8 cellular contexts compared by ENCODE assay signal in genomic region chr2:64036343-64036742, GRCh38. TPM values are rescaled to one million over a fixed set of nuclear protein-coding genes. Genes with fewer than 3 reads are reported as not detected.
DNase-seq lines count a peak whose midpoint lies in the region; ATAC-seq and TF ChIP-seq lines count a peak whose summit lies in the region.

No MANE protein-coding gene starts in this region.

- no peak for TF ChIP-seq EP300 in stomach (IDR thresholded peaks at IDR 0.05)

- 58 to 72% (median 66%) methylated on average over 2 of the region's 2 CpGs for WGBS in stomach, 5 donors

- TF ChIP-seq CTCF in CD14-positive monocyte (IDR thresholded peaks at IDR 0.05) = no peak
- no peak for TF ChIP-seq CTCF in foreskin fibroblast (IDR thresholded peaks at IDR 0.05; ENCODE audit: low read depth, low read length)
- no peak for TF ChIP-seq CTCF in stomach (IDR thresholded peaks at IDR 0.05)
- no peak for TF ChIP-seq CTCF in BE2C (IDR thresholded peaks at IDR 0.05; ENCODE audit: low read depth, low read length)

- H3K9me3 ChIP-seq in stomach (no peaks in the 10 kb centered on the region), BE2C (no peaks in the 10 kb centered on the region)

- H3K27me3 ChIP-seq in stomach (no peaks in the 10 kb centered on the region), BE2C (no peaks in the 10 kb centered on the region)

- H3K4me3 Mint-ChIP-seq in CD14-positive monocyte = peak overlapping the region; percentile 6 to 86

- no peak for TF ChIP-seq POLR2A in stomach (IDR thresholded peaks at IDR 0.05)

- no peak for DNase-seq in CD14-positive monocyte (ENCODE audit: low spot score)
- DNase-seq in RPMI7951 (ENCODE audit: low read depth) = peak; percentile 65
- peak; percentile 64 to 81 for DNase-seq in foreskin fibroblast
- no peak for DNase-seq in NCI-H446 (lab: John Stamatoyannopoulos, UW)
- DNase-seq in stomach = no peak
- DNase-seq in BE2C = no peak

- ATAC-seq in GM19035 (IDR thresholded peaks at IDR 0.05; ENCODE audit: unreplicated experiment) (peak; percentile 96), HG03103 (IDR thresholded peaks at IDR 0.05; ENCODE audit: low read depth, unreplicated experiment) (peak; percentile 90)

- no peaks in the 10 kb centered on the region for H3K27me3 Mint-ChIP-seq in CD14-positive monocyte (ENCODE audit: low read depth in 3 of 3)

- H3K4me1 Mint-ChIP-seq in CD14-positive monocyte = peaks cover 27% of the 10 kb centered on the region

- peak overlapping the region in 5 of 7 donors; percentile 55 to 87 (median 70) for H3K27ac Mint-ChIP-seq in CD14-positive monocyte

- no peaks in the 10 kb centered on the region for H3K4me1 ChIP-seq in stomach
- H3K4me1 ChIP-seq in BE2C = no peaks in the 10 kb centered on the region

- intact Hi-C loops in CD14-positive monocyte (cut with micrococcal nuclease) = no loop called here
- intact Hi-C loops in stomach (cut with DNase I; ENCODE audit: low total_unique reads) = no loop called here

- peaks cover 4 to 12% (median 8%) of the 10 kb centered on the region in 7 donors for H3K9me3 Mint-ChIP-seq in CD14-positive monocyte

- H3K36me3 ChIP-seq in stomach (no peaks in the 10 kb centered on the region), BE2C (no peaks in the 10 kb centered on the region)

- peaks cover 2 to 3% of the 10 kb centered on the region in 2 donors for H3K36me3 Mint-ChIP-seq in CD14-positive monocyte

- no peak overlapping the region for H3K27ac ChIP-seq in stomach

- no peak overlapping the region for H3K4me3 ChIP-seq in foreskin fibroblast (ENCODE audit: low read depth in 1 of 2, low read length in 2 of 2)
- H3K4me3 ChIP-seq in stomach = no peak overlapping the region
- no peak overlapping the region for H3K4me3 ChIP-seq in BE2C (ENCODE audit: low read depth, low read length)

RNA-seq across cellular contexts. Expression of gene VPS54, which starts 17.1 kb away (rescaled TPM):
- polyA plus RNA-seq in CD14-positive monocyte = 10 to 100 TPM; 11.4 to 11.5 TPM
- total RNA-seq in RPMI7951 (2014; rRNA removed; shearing (Covaris generic)) = 25.2 and 27.8 TPM in 2 replicates
- total RNA-seq in stomach = 10 to 100 TPM in 3 of 5 donors, 1 to 10 TPM in 2; 3.2 to 58.9 (median 13.8) TPM
- 10 to 100 TPM; 10.1 to 16.8 (median 12.3) TPM for polyA plus RNA-seq in stomach
- polyA plus RNA-seq in BE2C (2012; ENCODE audit: insufficient read depth, insufficient read length, low read depth) = 10.3 TPM

Comparison
In these comparisons a context has a peak if more than half of its experiments do, and no peak if none do; other contexts are left out.
1. DNase-seq: peak in RPMI7951 (single experiment) and foreskin fibroblast (2 of 2); none in CD14-positive monocyte (single experiment), NCI-H446 (0 of 2), stomach (single experiment) and BE2C (single experiment).